In genomic region chr16:51095890-51096626, GRCh38 we compare ENCODE assay signal across 20 cellular contexts. TPM values are rescaled to one million over a fixed set of nuclear protein-coding genes. Genes with fewer than 3 reads are reported as not detected.
DNase-seq lines count a peak whose midpoint lies in the region; TF ChIP-seq lines count a peak whose summit lies in the region.
"Had no signal": no experiment of that assay in that cellular context is flagged by ENCODE, and none has a peak within 500 bp of the region (broad histone marks: within the 10 kb centered on the region; RNA-seq: fewer than 3 reads in every experiment).

No MANE protein-coding gene starts in this region.

- peaks cover 31% of the 10 kb centered on the region for H3K27me3 Mint-ChIP-seq in nephron (ENCODE audit: low read depth)
- peaks cover 0 to 9% of the 10 kb centered on the region in 2 donors for H3K27me3 Mint-ChIP-seq in CD8-positive, alpha-beta memory T cell
- H3K27me3 Mint-ChIP-seq: CD4-positive, alpha-beta T cell had no signal

- POLR2A ChIA-PET in CD8-positive, alpha-beta memory T cell (lab: Charles Lee) = no interaction called here

- H3K36me3 Mint-ChIP-seq in nephron (ENCODE audit: low read depth) = no peaks in the 10 kb centered on the region
- no peaks in the 10 kb centered on the region for H3K36me3 Mint-ChIP-seq in CD8-positive, alpha-beta memory T cell

- no peaks in the 10 kb centered on the region for H3K4me1 Mint-ChIP-seq in nephron
- no peaks in the 10 kb centered on the region for H3K4me1 Mint-ChIP-seq in CD8-positive, alpha-beta memory T cell

- DNase-seq in epithelial cell of proximal tubule (ENCODE audit: low read depth) (no peak), kidney tubule cell (ENCODE audit: low spot score) (peak; percentile 13), NCI-H345 treated with DMSO at 0.1 percent for 48 hours (lab: John Stamatoyannopoulos, UW; ENCODE audit: unreplicated experiment) (no peak), AG08395 (ENCODE audit: low spot score) (no peak), SJCRH30 (no peak)
- DNase-seq in CD8-positive, alpha-beta memory T cell = no peak
- DNase-seq: CD4-positive, alpha-beta T cell; DND-41; Kasumi-1; NCI-H1417; NCI-H1694 treated with DMSO at 0.1 percent for 48 hours; NCI-H2081 treated with DMSO at 0.1 percent for 48 hours; NCI-H2171 treated with DMSO at 0.1 percent for 48 hours; NCI-H446; NCI-H526; Peyer's patch had no signal

- no peaks in the 10 kb centered on the region for H3K9me3 ChIP-seq in SJCRH30 (replicated peaks)
- H3K9me3 ChIP-seq in CD8-positive, alpha-beta memory T cell (ENCODE audit: low read length) = no peaks in the 10 kb centered on the region
- H3K9me3 ChIP-seq: Peyer's patch had no signal

- H3K4me3 ChIP-seq in epithelial cell of proximal tubule (ENCODE audit: low read depth, low read length) (peak overlapping the region; percentile 24), SJCRH30 (no peak overlapping the region)
- no peak overlapping the region for H3K4me3 ChIP-seq in CD8-positive, alpha-beta memory T cell (ENCODE audit: low read length)
- H3K4me3 ChIP-seq: BLaER1, Peyer's patch had no signal

- H3K27ac Mint-ChIP-seq in nephron = peak overlapping the region; percentile 16 to 57 (median 36)
- H3K27ac Mint-ChIP-seq in CD8-positive, alpha-beta memory T cell = no peak overlapping the region
- H3K27ac Mint-ChIP-seq: CD4-positive, alpha-beta T cell had no signal

- TF ChIP-seq CTCF in epithelial cell of proximal tubule (conservative IDR thresholded peaks at IDR 0.05; ENCODE audit: low read depth, low read length) (no peak), nephron (IDR thresholded peaks at IDR 0.05; ENCODE audit: unreplicated experiment in 3 of 3) (no peak)

- no peaks in the 10 kb centered on the region for H3K36me3 ChIP-seq in SJCRH30
- H3K36me3 ChIP-seq in CD8-positive, alpha-beta memory T cell (ENCODE audit: insufficient read depth, low read length) = no peaks in the 10 kb centered on the region
- H3K36me3 ChIP-seq: BLaER1, Peyer's patch had no signal

- H3K9me3 Mint-ChIP-seq in nephron = peaks cover 7% of the 10 kb centered on the region
- peaks cover 0 to 15% (median 3%) of the 10 kb centered on the region in 5 donors for H3K9me3 Mint-ChIP-seq in CD8-positive, alpha-beta memory T cell
- H3K9me3 Mint-ChIP-seq: CD4-positive, alpha-beta T cell had no signal

- CTCF ChIA-PET in CD8-positive, alpha-beta memory T cell (lab: Charles Lee) = no interaction called here

- H3K4me3 Mint-ChIP-seq in nephron = peak overlapping the region in 1 of 3 experiments; percentile 3
- no peak overlapping the region for H3K4me3 Mint-ChIP-seq in CD8-positive, alpha-beta memory T cell
- H3K4me3 Mint-ChIP-seq: CD4-positive, alpha-beta T cell had no signal

- H3K27ac ChIP-seq in SJCRH30 = no peak overlapping the region
- H3K27ac ChIP-seq in CD8-positive, alpha-beta memory T cell (ENCODE audit: low read depth, low read length) = no peak overlapping the region
- H3K27ac ChIP-seq: BLaER1, Peyer's patch had no signal

- H3K4me1 ChIP-seq in SJCRH30 = no peaks in the 10 kb centered on the region
- H3K4me1 ChIP-seq in CD8-positive, alpha-beta memory T cell (ENCODE audit: insufficient read depth, low read length) = no peaks in the 10 kb centered on the region
- H3K4me1 ChIP-seq: BLaER1, Peyer's patch had no signal

- H3K27me3 ChIP-seq in SJCRH30 = no peaks in the 10 kb centered on the region; the same call in 1 of the 2 replicates
- H3K27me3 ChIP-seq in CD8-positive, alpha-beta memory T cell (ENCODE audit: insufficient read depth, low read length, poor library complexity, severe bottlenecking) = no peaks in the 10 kb centered on the region
- H3K27me3 ChIP-seq: BLaER1, Peyer's patch had no signal

RNA-seq across cellular contexts. Expression of gene SALL1, which starts 55.0 kb away (rescaled TPM):
- total RNA-seq in epithelial cell of proximal tubule = 17.4 and 20.0 TPM in 2 replicates
- 2.0 and 2.3 TPM in 2 replicates for total RNA-seq in SJCRH30 (2014; rRNA removed; shearing (Covaris generic))
- total RNA-seq in CD8-positive, alpha-beta memory T cell = not detected
- polyA plus RNA-seq in CD8-positive, alpha-beta memory T cell = not detected
- total RNA-seq: CD4-positive, alpha-beta T cell; MCF 10A; OCI-LY7 had no signal

Comparison
In these comparisons a context has a peak if more than half of its experiments do, and no peak if none do; other contexts are left out.
1. H3K27ac Mint-ChIP-seq: peak in nephron (3 of 3); none in CD8-positive, alpha-beta memory T cell (0 of 8).